In genomic region chr6:40634429-40634828, GRCh38 we compare ENCODE assay signal across 24 cellular contexts. TPM values are rescaled to one million over a fixed set of nuclear protein-coding genes. Genes with fewer than 3 reads are reported as not detected.
A peak's percentile ranks its signal among the peaks of the same experiment; 100 is the strongest.
DNase-seq lines count a peak whose midpoint lies in the region; ATAC-seq and TF ChIP-seq lines count a peak whose summit lies in the region.
"Had no signal": no experiment of that assay in that cellular context is flagged by ENCODE, and none has a peak within 500 bp of the region (broad histone marks: within the 10 kb centered on the region; RNA-seq: fewer than 3 reads in every experiment).

No MANE protein-coding gene starts in this region.

- H3K27ac Mint-ChIP-seq in mesothelial cell of epicardium, result no peak overlapping the region
- H3K27ac Mint-ChIP-seq: IgD-negative memory B cell, immature natural killer cell had no signal

- H3K27ac ChIP-seq in right atrium auricular region (no peak overlapping the region), lower lobe of right lung (no peak overlapping the region)
- H3K27ac ChIP-seq: C4-2B, HL-60, sigmoid colon, tibial artery had no signal

- TF ChIP-seq CTCF in right atrium auricular region (IDR thresholded peaks at IDR 0.05), result no peak
- TF ChIP-seq CTCF in mesothelial cell of epicardium (IDR thresholded peaks at IDR 0.05; ENCODE audit: unreplicated experiment), result no peak
- TF ChIP-seq CTCF in lower lobe of right lung (IDR thresholded peaks at IDR 0.05), result no peak

- intact Hi-C loops in lower lobe of right lung (cut with DNase I), result no loop called here

- H3K4me3 Mint-ChIP-seq in mesothelial cell of epicardium, result no peak overlapping the region
- H3K4me3 Mint-ChIP-seq: IgD-negative memory B cell, immature natural killer cell had no signal

- H3K9me3 ChIP-seq in right atrium auricular region (no peaks in the 10 kb centered on the region), lower lobe of right lung (no peaks in the 10 kb centered on the region)
- H3K9me3 ChIP-seq: sigmoid colon, tibial artery had no signal

- H3K4me3 ChIP-seq in right atrium auricular region (no peak overlapping the region), lower lobe of right lung (no peak overlapping the region)
- H3K4me3 ChIP-seq: sigmoid colon, tibial artery had no signal

- no peaks in the 10 kb centered on the region for H3K4me1 Mint-ChIP-seq in mesothelial cell of epicardium
- H3K4me1 Mint-ChIP-seq: immature natural killer cell had no signal

- H3K4me1 ChIP-seq in right atrium auricular region, result no peaks in the 10 kb centered on the region
- H3K4me1 ChIP-seq in lower lobe of right lung, result no peaks in the 10 kb centered on the region
- H3K4me1 ChIP-seq: sigmoid colon, tibial artery had no signal

- no peaks in the 10 kb centered on the region for H3K9me3 Mint-ChIP-seq in mesothelial cell of epicardium
- H3K9me3 Mint-ChIP-seq: IgD-negative memory B cell, immature natural killer cell had no signal

- ATAC-seq in lower lobe of right lung, result no peak

- H3K36me3 ChIP-seq in right atrium auricular region (no peaks in the 10 kb centered on the region), lower lobe of right lung (no peaks in the 10 kb centered on the region)
- H3K36me3 ChIP-seq: sigmoid colon, tibial artery had no signal

- DNase-seq in NCI-H1417 (lab: John Stamatoyannopoulos, UW) (peak; percentile 65 to 87 (median 68)), NCI-H1417 treated with DMSO at 0.1 percent for 48 hours (lab: John Stamatoyannopoulos, UW) (no peak), NCI-H128 (lab: John Stamatoyannopoulos, UW; ENCODE audit: unreplicated experiment) (peak; percentile 28), NCI-H748 (lab: John Stamatoyannopoulos, UW; ENCODE audit: unreplicated experiment) (peak; percentile 97), left kidney (ENCODE audit: low read depth, low spot score) (peak; percentile 51), right atrium auricular region (ENCODE audit: low spot score) (no peak), mesothelial cell of epicardium (ENCODE audit: low spot score in 2 of 2, unreplicated experiment in 2 of 2) (no peak), lower lobe of right lung (no peak)
- DNase-seq: 8988T; activated naive CD4-positive, alpha-beta T cell treated with Interleukin-2 at 50 U/mL for 16 hours; activated T-cell treated with anti-CD3 and anti-CD28 coated beads, Interleukin-2, amount 50 U/mL, for 1 hour; aorta; effector CD8-positive, alpha-beta T cell; immature natural killer cell; NK-92 treated with Interleukin-12 subunit alpha and Interleukin-12 subunit beta, amount 100 ng/mL, for 24 hours; sigmoid colon; stimulated activated naive CD4-positive, alpha-beta T cell; SW 1271; tibial artery had no signal

- no peaks in the 10 kb centered on the region for H3K36me3 Mint-ChIP-seq in mesothelial cell of epicardium
- H3K36me3 Mint-ChIP-seq: IgD-negative memory B cell, immature natural killer cell had no signal

- H3K27me3 ChIP-seq in right atrium auricular region (no peaks in the 10 kb centered on the region), lower lobe of right lung (ENCODE audit: low read depth) (no peaks in the 10 kb centered on the region)
- H3K27me3 ChIP-seq: sigmoid colon had no signal

- H3K27me3 Mint-ChIP-seq in mesothelial cell of epicardium (ENCODE audit: low read depth), result peaks cover 18% of the 10 kb centered on the region

RNA-seq across cellular contexts. Expression of gene LRFN2, which starts 47.3 kb away (rescaled TPM):
- total RNA-seq in right atrium auricular region (not detected), mesothelial cell of epicardium (not detected in 3 replicates), lower lobe of right lung (not detected)
- total RNA-seq: aorta, myocyte, osteocyte had no signal

Comparison
In these comparisons a context has a peak if more than half of its experiments do, and no peak if none do; other contexts are left out.
1. DNase-seq: peak in NCI-H1417 (3 of 3), NCI-H128 (single experiment), NCI-H748 (single experiment) and left kidney (single experiment); none in NCI-H1417 treated with DMSO at 0.1 percent for 48 hours (single experiment), right atrium auricular region (single experiment), mesothelial cell of epicardium (0 of 2) and lower lobe of right lung (single experiment).